Comparison of ENCODE assay signal across 8 cellular contexts in genomic region chr2:63861220-63861822, GRCh38. TPM values are rescaled to one million over a fixed set of nuclear protein-coding genes. Genes with fewer than 3 reads are reported as not detected.
DNase-seq lines count a peak whose midpoint lies in the region; ATAC-seq and TF ChIP-seq lines count a peak whose summit lies in the region.

No MANE protein-coding gene starts in this region.

- TF ChIP-seq EP300 in upper lobe of left lung (IDR thresholded peaks at IDR 0.05): no peak

- intact Hi-C loops in Calu3 (cut with micrococcal nuclease; ENCODE audit: unreplicated experiment): loop anchor here (1.0 kb wide), 2 partner anchors 162 to 169 kb away; no protein-coding TSS in a partner anchor
- intact Hi-C loops in natural killer cell (cut with micrococcal nuclease): loop anchor here (1.0 kb wide), 1 partner anchor 169 kb away; no protein-coding TSS in a partner anchor

- H4K20me1 ChIP-seq in GM23248 (ENCODE audit: insufficient read depth): no peaks in the 10 kb centered on the region

- peak; percentile 54 to 76 (median 74) for ATAC-seq in natural killer cell
- peak; percentile 75 to 86 for ATAC-seq in upper lobe of left lung (ENCODE audit: low FRiP score in 2 of 2)
- no peak for ATAC-seq in HG02973 (IDR thresholded peaks at IDR 0.05; ENCODE audit: unreplicated experiment)

- H3K4me3 ChIP-seq in GM23248 (no peak overlapping the region), upper lobe of left lung (no peak overlapping the region)

- H3K9me2 ChIP-seq in GM23248 (ENCODE audit: insufficient read depth): no peaks in the 10 kb centered on the region

- H3K36me3 Mint-ChIP-seq in Calu3 (ENCODE audit: insufficient read depth, unreplicated experiment): peaks cover 36% of the 10 kb centered on the region
- no peaks in the 10 kb centered on the region for H3K36me3 Mint-ChIP-seq in natural killer cell

- H3K4me2 ChIP-seq in GM23248 (ENCODE audit: unreplicated experiment): no peak overlapping the region

- peak overlapping the region; percentile 54 for H3K27ac Mint-ChIP-seq in Calu3 (ENCODE audit: unreplicated experiment)
- peak overlapping the region; percentile 32 to 68 for H3K27ac Mint-ChIP-seq in natural killer cell

- WGBS in GM23248 (ENCODE audit: low coverage in 1 of 2, low lambda C conversion rate in 2 of 2, missing lambda C conversion rate in 2 of 2), 2 experiments: 33 to 39% methylated on average over 6 of the region's 6 CpGs
- 19 to 25% methylated on average over 6 of the region's 6 CpGs for WGBS in upper lobe of left lung, 2 donors

- in situ Hi-C loops in GM23248 (cut with MboI): no loop called here

- CTCF ChIA-PET in Calu3 (lab: Charles Lee): interaction anchor here (0.7 to 1.8 kb wide), 9 partner anchors 10 to 571 kb away, joined by 3 to 15 read pairs (median 4); partner anchors contain the start of gene UGP2

- no peaks in the 10 kb centered on the region for H3K9me3 ChIP-seq in GM23248 (ENCODE audit: low read depth)
- no peaks in the 10 kb centered on the region for H3K9me3 ChIP-seq in upper lobe of left lung

- H3K79me2 ChIP-seq in GM23248 (ENCODE audit: insufficient read depth): peaks cover 97% of the 10 kb centered on the region

- H3F3A ChIP-seq in GM23248 (ENCODE audit: insufficient read depth): peaks cover 17% of the 10 kb centered on the region; the same call in 1 of the 2 replicates

- BruUV-seq in Calu3 (replicated peaks; lab: Mats Ljungman, UMichigan): no TSS peak

- H2AFZ ChIP-seq in GM23248: no peak overlapping the region

- TF ChIP-seq POLR2A in upper lobe of left lung (IDR thresholded peaks at IDR 0.05): no peak

- H3K4me3 Mint-ChIP-seq in Calu3 (ENCODE audit: low read depth, unreplicated experiment) (no peak overlapping the region), natural killer cell (no peak overlapping the region)

- H3K9ac ChIP-seq in GM23248: no peak overlapping the region

- H3K4me1 ChIP-seq in GM23248 (ENCODE audit: insufficient read depth) (peaks cover 16% of the 10 kb centered on the region; the same call in 1 of the 2 replicates), upper lobe of left lung (peaks cover 8 to 31% (median 17%) of the 10 kb centered on the region in 4 donors)

- no peaks in the 10 kb centered on the region for H3K27me3 Mint-ChIP-seq in Calu3 (ENCODE audit: unreplicated experiment)
- no peaks in the 10 kb centered on the region for H3K27me3 Mint-ChIP-seq in natural killer cell (ENCODE audit: low read depth in 2 of 2)

- no peak overlapping the region for H3K27ac ChIP-seq in GM23248
- peak overlapping the region; percentile 69 for H3K27ac ChIP-seq in epithelial cell of prostate
- H3K27ac ChIP-seq in upper lobe of left lung: peak overlapping the region in 2 of 4 donors; percentile 6 to 29

- H3K27me3 ChIP-seq in GM23248 (replicated peaks; ENCODE audit: insufficient read depth) (no peaks in the 10 kb centered on the region), upper lobe of left lung (no peaks in the 10 kb centered on the region)

- H3K9me3 Mint-ChIP-seq in Calu3 (ENCODE audit: low read depth, unreplicated experiment) (peaks cover 2% of the 10 kb centered on the region), natural killer cell (no peaks in the 10 kb centered on the region)

- DNase-seq in Calu3 (peak; percentile 51), GM23248 (peak; percentile 81), NCI-H460 (ENCODE audit: extremely low read depth, low read depth) (peak; percentile 50), epithelial cell of prostate (ENCODE audit: low read depth, low spot score) (no peak), natural killer cell (no peak), upper lobe of left lung (peak in 1 of 2 donors; percentile 58)
- peak; percentile 41 for DNase-seq in activated CD8-positive, alpha-beta memory T cell treated with anti-CD3 and anti-CD28 coated beads, Interleukin-2, amount 50 U/mL, for 1 hour (ENCODE audit: extremely low read depth)

- TF ChIP-seq CTCF in Calu3 (IDR thresholded peaks at IDR 0.05; ENCODE audit: unreplicated experiment): peak; percentile 38
- TF ChIP-seq CTCF in natural killer cell (IDR thresholded peaks at IDR 0.05): peak; percentile 52
- TF ChIP-seq CTCF in upper lobe of left lung (IDR thresholded peaks at IDR 0.05): peak; percentile 29 to 63 (median 50)

- H3K4me1 Mint-ChIP-seq in Calu3 (ENCODE audit: low read depth, unreplicated experiment) (peaks cover 44% of the 10 kb centered on the region), natural killer cell (peaks cover 16 to 27% of the 10 kb centered on the region in 2 donors)

- H3K36me3 ChIP-seq in GM23248 (ENCODE audit: low read depth): peaks cover 43% of the 10 kb centered on the region
- peaks cover 0 to 72% (median 17%) of the 10 kb centered on the region in 4 donors for H3K36me3 ChIP-seq in upper lobe of left lung

RNA-seq across cellular contexts. Expression of gene UGP2, which starts 19.6 kb away (rescaled TPM):
- 120 and 134 TPM in 2 replicates for total RNA-seq in Calu3 (2022)
- 151 and 168 TPM in 2 replicates for total RNA-seq in GM23248 (2014; rRNA removed; shearing (Covaris generic))
- 180 TPM in 2 replicates for polyA plus RNA-seq in GM23248 (2016; fragmentation: Nextera tagmentation; extraction: Ambion mirVana)
- 84.8 and 86.5 TPM in 2 replicates for total RNA-seq in NCI-H460 (2014; rRNA removed; shearing (Covaris generic))
- 28.0 and 49.3 TPM in 2 replicates for polyA plus RNA-seq in NCI-H460 (2014; cell fraction: nucleus; rRNA removed)
- total RNA-seq in natural killer cell: 100 to 1,000 TPM; 100 to 117 (median 101) TPM
- 100 to 1,000 TPM in 5 of 6 donors, 10 to 100 TPM in 1; 99.3 to 162 (median 115) TPM for total RNA-seq in upper lobe of left lung

Comparison
In these comparisons a context has a peak if more than half of its experiments do, and no peak if none do; other contexts are left out.
1. DNase-seq: peak in Calu3 (single experiment), GM23248 (single experiment), NCI-H460 (single experiment) and activated CD8-positive, alpha-beta memory T cell treated with anti-CD3 and anti-CD28 coated beads, Interleukin-2, amount 50 U/mL, for 1 hour (single experiment); none in epithelial cell of prostate (single experiment) and natural killer cell (single experiment).
2. Peak in every context shown above with its lines, with median percentiles within 50 percentile points of each other: CTCF ChIP-seq.